In the genomic region with DNA sequence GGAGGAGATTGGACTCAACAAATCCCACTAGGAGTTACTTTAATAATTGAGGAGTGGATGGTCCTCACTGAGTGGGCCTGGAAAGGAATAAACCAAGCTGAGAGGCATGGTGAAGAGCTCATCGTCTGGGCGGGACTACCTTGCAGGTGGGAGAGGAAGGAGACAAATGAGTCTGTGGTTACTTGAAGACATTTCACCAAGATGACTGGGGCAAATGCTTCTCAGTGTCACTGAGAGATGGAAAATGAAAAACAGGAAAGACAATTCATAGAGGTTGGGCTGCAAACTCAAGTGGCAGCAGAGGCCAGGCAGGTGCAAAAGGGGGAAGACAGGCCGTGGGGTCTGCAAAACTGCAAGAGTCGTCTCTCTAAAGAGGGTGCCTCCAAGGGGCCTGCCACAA, we compare ENCODE assay signal across 12 cellular contexts. TPM values are rescaled to one million over a fixed set of nuclear protein-coding genes. Genes with fewer than 3 reads are reported as not detected.
DNase-seq lines count a peak whose midpoint lies in the region; ATAC-seq and TF ChIP-seq lines count a peak whose summit lies in the region.
"Had no signal": no experiment of that assay in that cellular context is flagged by ENCODE, and none has a peak within 500 bp of the region (broad histone marks: within the 10 kb centered on the region; RNA-seq: fewer than 3 reads in every experiment).

No MANE protein-coding gene starts in this region.

- peak overlapping the region; percentile 93 for H3K4me3 ChIP-seq in CD4-positive, CD25-positive, alpha-beta regulatory T cell (ENCODE audit: low read depth, low read length)
- H3K4me3 ChIP-seq in GM23338, result no peak overlapping the region

- H3K9me3 Mint-ChIP-seq in CD4-positive, CD25-positive, alpha-beta regulatory T cell, result peaks cover 0 to 10% (median 2%) of the 10 kb centered on the region in 7 donors
- peaks cover 3% of the 10 kb centered on the region; the same call in 1 of the 3 replicates for H3K9me3 Mint-ChIP-seq in GM23338
- peaks cover 11% of the 10 kb centered on the region for H3K9me3 Mint-ChIP-seq in activated T-helper 2 cell treated with anti-CD3 and anti-CD28 coated beads, Interferon-gamma antibody, Interleukin-2, Interleukin-4, amounts not matched to agents 10 μg/mL and 5 μg/mL and 100 μg/mL, durations not matched to agents 14 hours and 24 hours and 36 hours
- H3K9me3 Mint-ChIP-seq in nephron, result peaks cover 9% of the 10 kb centered on the region

- intact Hi-C loops in activated T-helper 2 cell treated with anti-CD3 and anti-CD28 coated beads, Interferon-gamma antibody, Interleukin-2, Interleukin-4, amounts not matched to agents 10 μg/mL and 5 μg/mL and 100 μg/mL, durations not matched to agents 14 hours and 24 hours and 36 hours (cut with micrococcal nuclease), result loop anchor here (2.0 to 10.0 kb wide), 4 partner anchors 18 to 262 kb away; a partner anchor contains a TSS

- POLR2A ChIA-PET in HEK293T (lab: Yijun Ruan, JAX), result no interaction called here

- no peaks in the 10 kb centered on the region for H3K36me3 Mint-ChIP-seq in CD4-positive, CD25-positive, alpha-beta regulatory T cell
- H3K36me3 Mint-ChIP-seq in GM23338 (ENCODE audit: low read depth) (no peaks in the 10 kb centered on the region), nephron (ENCODE audit: low read depth) (peaks cover 3% of the 10 kb centered on the region)
- peaks cover 17% of the 10 kb centered on the region for H3K36me3 Mint-ChIP-seq in activated T-helper 2 cell treated with anti-CD3 and anti-CD28 coated beads, Interferon-gamma antibody, Interleukin-2, Interleukin-4, amounts not matched to agents 10 μg/mL and 5 μg/mL and 100 μg/mL, durations not matched to agents 14 hours and 24 hours and 36 hours (ENCODE audit: low read depth)

- H3K36me3 ChIP-seq in CD4-positive, CD25-positive, alpha-beta regulatory T cell (ENCODE audit: control insufficient read depth, insufficient read depth, low read length), result peaks cover 2% of the 10 kb centered on the region
- no peaks in the 10 kb centered on the region for H3K36me3 ChIP-seq in GM23338 (ENCODE audit: insufficient read depth)

- H3K27me3 Mint-ChIP-seq in CD4-positive, CD25-positive, alpha-beta regulatory T cell, result no peaks in the 10 kb centered on the region
- H3K27me3 Mint-ChIP-seq in GM23338 (ENCODE audit: insufficient read depth, low read depth, poor library complexity) (peaks cover 24% of the 10 kb centered on the region), nephron (ENCODE audit: low read depth) (no peaks in the 10 kb centered on the region)
- H3K27me3 Mint-ChIP-seq in activated T-helper 2 cell treated with anti-CD3 and anti-CD28 coated beads, Interferon-gamma antibody, Interleukin-2, Interleukin-4, amounts not matched to agents 10 μg/mL and 5 μg/mL and 100 μg/mL, durations not matched to agents 14 hours and 24 hours and 36 hours (ENCODE audit: low read depth), result peaks cover 26% of the 10 kb centered on the region

- peak in 1 of 3 donors; percentile 57 for DNase-seq in CD4-positive, CD25-positive, alpha-beta regulatory T cell
- DNase-seq in GM23338 (ENCODE audit: low spot score) (no peak), HEK293T (ENCODE audit: extremely low spot score) (no peak)
- DNase-seq in activated T-helper 2 cell treated with anti-CD3 and anti-CD28 coated beads, Interferon-gamma antibody, Interleukin-2, Interleukin-4, amounts not matched to agents 10 μg/mL and 5 μg/mL and 100 μg/mL, durations not matched to agents 14 hours and 24 hours and 36 hours (ENCODE audit: low spot score), result no peak
- DNase-seq in effector CD8-positive, alpha-beta T cell (lab: John Stamatoyannopoulos, UW), result no peak
- DNase-seq: endodermal cell, hippocampal formation, NCI-H1436 treated with DMSO at 0.1 percent for 48 hours had no signal

- H3K27ac Mint-ChIP-seq in CD4-positive, CD25-positive, alpha-beta regulatory T cell, result peak overlapping the region; percentile 94 to 98 (median 96)
- no peak overlapping the region for H3K27ac Mint-ChIP-seq in GM23338
- H3K27ac Mint-ChIP-seq in activated T-helper 2 cell treated with anti-CD3 and anti-CD28 coated beads, Interferon-gamma antibody, Interleukin-2, Interleukin-4, amounts not matched to agents 10 μg/mL and 5 μg/mL and 100 μg/mL, durations not matched to agents 14 hours and 24 hours and 36 hours, result peak overlapping the region; percentile 3
- peak overlapping the region; percentile 3 to 46 (median 37) for H3K27ac Mint-ChIP-seq in nephron
- H3K27ac Mint-ChIP-seq: endodermal cell had no signal

- H3K27me3 ChIP-seq in CD4-positive, CD25-positive, alpha-beta regulatory T cell (ENCODE audit: control insufficient read depth, insufficient read depth, low read length), result peaks cover 2% of the 10 kb centered on the region
- H3K27me3 ChIP-seq in GM23338 (ENCODE audit: insufficient read depth), result peaks cover 33% of the 10 kb centered on the region

- CTCF ChIA-PET in HEK293T (lab: Yijun Ruan, JAX), result interaction anchor here (1.2 kb wide), 1 partner anchor 51 kb away, joined by 3 read pairs; a partner anchor contains a TSS

- peaks cover 7 to 8% of the 10 kb centered on the region in 2 experiments for H3K9me3 ChIP-seq in CD4-positive, CD25-positive, alpha-beta regulatory T cell (ENCODE audit: control insufficient read depth in 2 of 2, low read length in 2 of 2)

- H3K79me2 ChIP-seq in GM23338 (replicated peaks; ENCODE audit: insufficient read depth), result no peaks in the 10 kb centered on the region; the same call in 1 of the 2 replicates

- peak overlapping the region; percentile 97 for H3K27ac ChIP-seq in CD4-positive, CD25-positive, alpha-beta regulatory T cell (ENCODE audit: insufficient read depth, low read length, poor library complexity, severe bottlenecking)
- H3K27ac ChIP-seq in GM23338 (ENCODE audit: low read depth), result no peak overlapping the region

- peaks cover 10% of the 10 kb centered on the region for H3K9me2 ChIP-seq in GM23338 (ENCODE audit: insufficient read depth)

- peak overlapping the region; percentile 77 for H2AFZ ChIP-seq in GM23338

- no peak for ATAC-seq in CD4-positive, CD25-positive, alpha-beta regulatory T cell (ENCODE audit: low read depth in 2 of 2)
- ATAC-seq in GM23338 (no peak), GM21423 (IDR thresholded peaks at IDR 0.05; ENCODE audit: unreplicated experiment) (no peak), HG03378 (IDR thresholded peaks at IDR 0.05; ENCODE audit: unreplicated experiment) (no peak)
- ATAC-seq: Panc1 had no signal

- peaks cover 27 to 54% (median 40%) of the 10 kb centered on the region in 4 donors for H3K4me1 Mint-ChIP-seq in CD4-positive, CD25-positive, alpha-beta regulatory T cell
- H3K4me1 Mint-ChIP-seq in GM23338, result peaks cover 29% of the 10 kb centered on the region
- peaks cover 42% of the 10 kb centered on the region for H3K4me1 Mint-ChIP-seq in activated T-helper 2 cell treated with anti-CD3 and anti-CD28 coated beads, Interferon-gamma antibody, Interleukin-2, Interleukin-4, amounts not matched to agents 10 μg/mL and 5 μg/mL and 100 μg/mL, durations not matched to agents 14 hours and 24 hours and 36 hours (ENCODE audit: low read depth)
- peaks cover 35% of the 10 kb centered on the region for H3K4me1 Mint-ChIP-seq in nephron

- H3K4me3 Mint-ChIP-seq in CD4-positive, CD25-positive, alpha-beta regulatory T cell, result peak overlapping the region; percentile 95 to 99 (median 97)
- peak overlapping the region; percentile 9; the same call in 1 of the 3 replicates for H3K4me3 Mint-ChIP-seq in GM23338
- peak overlapping the region; percentile 81 for H3K4me3 Mint-ChIP-seq in activated T-helper 2 cell treated with anti-CD3 and anti-CD28 coated beads, Interferon-gamma antibody, Interleukin-2, Interleukin-4, amounts not matched to agents 10 μg/mL and 5 μg/mL and 100 μg/mL, durations not matched to agents 14 hours and 24 hours and 36 hours (ENCODE audit: low read depth)
- H3K4me3 Mint-ChIP-seq in nephron, result peak overlapping the region; percentile 92 to 97 (median 95)

- no peaks in the 10 kb centered on the region for H4K20me1 ChIP-seq in GM23338 (replicated peaks; ENCODE audit: insufficient read depth)

- peaks cover 39% of the 10 kb centered on the region for H3K4me1 ChIP-seq in CD4-positive, CD25-positive, alpha-beta regulatory T cell (ENCODE audit: control insufficient read depth, insufficient read depth, low read length, poor library complexity, severe bottlenecking)
- peaks cover 37% of the 10 kb centered on the region for H3K4me1 ChIP-seq in GM23338 (ENCODE audit: insufficient read depth)

- peaks cover 2% of the 10 kb centered on the region; the same call in 1 of the 2 replicates for H3F3A ChIP-seq in GM23338 (replicated peaks; ENCODE audit: low read depth)

- peak overlapping the region; percentile 48; the same call in 1 of the 2 replicates for H3K4me2 ChIP-seq in GM23338

- TF ChIP-seq CTCF in GM23338 (conservative IDR thresholded peaks at IDR 0.05; ENCODE audit: low read depth in 2 of 2), result no peak
- TF ChIP-seq CTCF in nephron (IDR thresholded peaks at IDR 0.05; ENCODE audit: unreplicated experiment in 3 of 3), result no peak

TF ChIP-seq in HEK293T, 16 proteins besides CTCF, POLR2A, EP300 and RAD21 (continues in another document):
- no peak for TF ChIP-seq BHLHE40 (IDR thresholded peaks at IDR 0.05; ENCODE audit: borderline replicate concordance)
- TF ChIP-seq L3MBTL2 (conservative IDR thresholded peaks at IDR 0.05), result no peak
- TF ChIP-seq SUZ12 (IDR thresholded peaks at IDR 0.05), result no peak
- TF ChIP-seq, protein P1, sequence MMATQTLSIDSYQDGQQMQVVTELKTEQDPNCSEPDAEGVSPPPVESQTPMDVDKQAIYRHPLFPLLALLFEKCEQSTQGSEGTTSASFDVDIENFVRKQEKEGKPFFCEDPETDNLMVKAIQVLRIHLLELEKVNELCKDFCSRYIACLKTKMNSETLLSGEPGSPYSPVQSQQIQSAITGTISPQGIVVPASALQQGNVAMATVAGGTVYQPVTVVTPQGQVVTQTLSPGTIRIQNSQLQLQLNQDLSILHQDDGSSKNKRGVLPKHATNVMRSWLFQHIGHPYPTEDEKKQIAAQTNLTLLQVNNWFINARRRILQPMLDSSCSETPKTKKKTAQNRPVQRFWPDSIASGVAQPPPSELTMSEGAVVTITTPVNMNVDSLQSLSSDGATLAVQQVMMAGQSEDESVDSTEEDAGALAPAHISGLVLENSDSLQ (IDR thresholded peaks at IDR 0.05), result no peak

RNA-seq across cellular contexts. Expression of a gene that starts 1.5 kb away (rescaled TPM):
- 13.6 TPM for total RNA-seq in CD4-positive, CD25-positive, alpha-beta regulatory T cell
- 1 to 10 TPM; 2.6 to 5.1 (median 4.1) TPM for polyA plus RNA-seq in CD4-positive, CD25-positive, alpha-beta regulatory T cell
- total RNA-seq in GM23338 (2014; rRNA removed; shearing (Covaris generic)), result 4.2 and 4.3 TPM in 2 replicates
- polyA plus RNA-seq in GM23338 (2016; fragmentation: Nextera tagmentation; extraction: Ambion mirVana), result 0.61 and 1.2 TPM in 2 replicates
- 13.2 and 14.0 TPM in 2 replicates for total RNA-seq in activated T-helper 2 cell treated with anti-CD3 and anti-CD28 coated beads, Interferon-gamma antibody, Interleukin-2, Interleukin-4, amounts not matched to agents 10 μg/mL and 5 μg/mL and 100 μg/mL, durations not matched to agents 14 hours and 24 hours and 36 hours

RNA-seq across cellular contexts. Expression of a gene that starts 52.0 kb away (rescaled TPM):
- total RNA-seq in CD4-positive, CD25-positive, alpha-beta regulatory T cell, result 13.1 TPM
- polyA plus RNA-seq in CD4-positive, CD25-positive, alpha-beta regulatory T cell, result 1 to 10 TPM; 6.4 to 8.0 (median 7.3) TPM
- total RNA-seq in GM23338 (2014; rRNA removed; shearing (Covaris generic)), result 37.9 and 45.3 TPM in 2 replicates
- 35.2 and 38.3 TPM in 2 replicates for polyA plus RNA-seq in GM23338 (2016; fragmentation: Nextera tagmentation; extraction: Ambion mirVana)
- total RNA-seq in activated T-helper 2 cell treated with anti-CD3 and anti-CD28 coated beads, Interferon-gamma antibody, Interleukin-2, Interleukin-4, amounts not matched to agents 10 μg/mL and 5 μg/mL and 100 μg/mL, durations not matched to agents 14 hours and 24 hours and 36 hours, result 17.2 and 20.1 TPM in 2 replicates

Comparison
In these comparisons a context has a peak if more than half of its experiments do, and no peak if none do; other contexts are left out.
1. H3K4me3 Mint-ChIP-seq: peak in every context shown above with its lines; median percentile 97 in CD4-positive, CD25-positive, alpha-beta regulatory T cell; 95 in nephron; 81 in activated T-helper 2 cell treated with anti-CD3 and anti-CD28 coated beads, Interferon-gamma antibody, Interleukin-2, Interleukin-4, amounts not matched to agents 10 μg/mL and 5 μg/mL and 100 μg/mL, durations not matched to agents 14 hours and 24 hours and 36 hours; 9 in GM23338.